ENCODE assay signal across 15 cellular contexts in genomic region chr2:147094077-147094476, GRCh38.
DNase-seq lines count a peak whose midpoint lies in the region; ATAC-seq and TF ChIP-seq lines count a peak whose summit lies in the region.
"Had no signal": no experiment of that assay in that cellular context is flagged by ENCODE, and none has a peak within 500 bp of the region (broad histone marks: within the 10 kb centered on the region; RNA-seq: fewer than 3 reads in every experiment).

No MANE protein-coding gene starts in this region.

- peak overlapping the region; percentile 51 for H2AFZ ChIP-seq in neuron (ENCODE audit: low read depth, low read length)

- TF ChIP-seq CTCF in WTC11 (IDR thresholded peaks at IDR 0.05) = no peak

- no peak overlapping the region for H3K4me3 Mint-ChIP-seq in WTC11
- H3K4me3 Mint-ChIP-seq: H9 had no signal

- no peak overlapping the region for H3K9ac ChIP-seq in HUES48 (ENCODE audit: low read depth, low read length)
- H3K9ac ChIP-seq in iPS-18a (ENCODE audit: low read length) = no peak overlapping the region
- H3K9ac ChIP-seq: BLaER1 had no signal

- H3K9me3 Mint-ChIP-seq in WTC11 = no peaks in the 10 kb centered on the region
- H3K9me3 Mint-ChIP-seq: H9 had no signal

- H3K4me1 ChIP-seq in HUES48 (ENCODE audit: control insufficient read depth, insufficient read depth, low read length) (peaks cover 9% of the 10 kb centered on the region), iPS-18a (ENCODE audit: control insufficient read depth, low read depth, low read length) (peaks cover 18% of the 10 kb centered on the region), neuron (ENCODE audit: insufficient read depth, low read length) (peaks cover 10% of the 10 kb centered on the region)
- H3K4me1 ChIP-seq: A549, BLaER1 had no signal

- DNase-seq in WTC11 (ENCODE audit: low spot score) = no peak
- no peak for DNase-seq in HK-2 (ENCODE audit: unreplicated experiment)
- DNase-seq in activated effector memory CD4-positive, alpha-beta T cell treated with Interleukin-2 at 50 U/mL for 16 hours = no peak
- DNase-seq in hypothalamus (lab: John Stamatoyannopoulos, UW) = no peak
- DNase-seq: AML-193, Calu3, DMS 273 treated with DMSO at 0.1 percent for 48 hours, GOT3, H9 had no signal

- H3K36me3 ChIP-seq in HUES48 (ENCODE audit: control insufficient read depth, insufficient read depth, low read length) (no peaks in the 10 kb centered on the region), iPS-18a (ENCODE audit: control insufficient read depth, low read depth, low read length) (no peaks in the 10 kb centered on the region), neuron (ENCODE audit: insufficient read depth, low read length) (no peaks in the 10 kb centered on the region)
- H3K36me3 ChIP-seq: BLaER1 had no signal

- POLR2A ChIA-PET in WTC11 (lab: Charles Lee) = no interaction called here

- ATAC-seq in WTC11 = peak; percentile 79
- no peak for ATAC-seq in GM18858 (IDR thresholded peaks at IDR 0.05; ENCODE audit: unreplicated experiment)
- ATAC-seq: A549 had no signal

- H3K27me3 ChIP-seq in HUES48 (ENCODE audit: control insufficient read depth, insufficient read depth, low read length) = peaks cover 9% of the 10 kb centered on the region; the same call in 1 of the 2 replicates
- H3K27me3 ChIP-seq in iPS-18a (ENCODE audit: control insufficient read depth, insufficient read depth, low read length) = peaks cover 6% of the 10 kb centered on the region
- H3K27me3 ChIP-seq in neuron (ENCODE audit: insufficient read depth, low read length) = no peaks in the 10 kb centered on the region
- H3K27me3 ChIP-seq: BLaER1 had no signal

- no peaks in the 10 kb centered on the region for H3K9me3 ChIP-seq in HUES48 (ENCODE audit: control insufficient read depth, insufficient read depth, low read length)
- no peaks in the 10 kb centered on the region for H3K9me3 ChIP-seq in iPS-18a (ENCODE audit: control insufficient read depth, low read depth, low read length)
- H3K9me3 ChIP-seq in neuron (ENCODE audit: low read length) = no peaks in the 10 kb centered on the region
- H3K9me3 ChIP-seq: A549, BLaER1 had no signal

- no peak overlapping the region for H3K4me3 ChIP-seq in HUES48 (ENCODE audit: low read depth, low read length)
- peak overlapping the region; percentile 1 for H3K4me3 ChIP-seq in iPS-18a (ENCODE audit: low read length)
- no peak overlapping the region for H3K4me3 ChIP-seq in neuron (ENCODE audit: low read length)
- H3K4me3 ChIP-seq: A549, BLaER1 had no signal

- H3K27ac ChIP-seq in HUES48 (ENCODE audit: low read depth, low read length) = peak overlapping the region; percentile 44
- H3K27ac ChIP-seq in iPS-18a (ENCODE audit: low read length) = no peak overlapping the region
- H3K27ac ChIP-seq: A549, BLaER1 had no signal

- peaks cover 21% of the 10 kb centered on the region for H3K4me1 Mint-ChIP-seq in WTC11

- no peaks in the 10 kb centered on the region for H3K36me3 Mint-ChIP-seq in WTC11

- H3K27ac Mint-ChIP-seq in WTC11 = no peak overlapping the region
- H3K27ac Mint-ChIP-seq: H9 had no signal

- CTCF ChIA-PET in WTC11 (lab: Charles Lee) = interaction anchor here (0.6 to 1.4 kb wide), 3 partner anchors 11 to 817 kb away, joined by 3 to 9 read pairs (median 4); no protein-coding TSS in a partner anchor

- peaks cover 55% of the 10 kb centered on the region for H3K27me3 Mint-ChIP-seq in WTC11 (ENCODE audit: low read depth)

TF ChIP-seq in WTC11, 78 proteins besides CTCF, POLR2A, EP300 and RAD21:
- TF ChIP-seq KAT7 (CRISPR knock-in tag; IDR thresholded peaks at IDR 0.05; ENCODE audit: borderline replicate concordance) (no peak), ELF4 (CRISPR knock-in tag; IDR thresholded peaks at IDR 0.05; ENCODE audit: low read depth) (no peak), ZMAT4 (CRISPR knock-in tag; IDR thresholded peaks at IDR 0.05) (no peak), ZNF512 (CRISPR knock-in tag; IDR thresholded peaks at IDR 0.05; ENCODE audit: borderline replicate concordance) (no peak), HMGXB4 (CRISPR knock-in tag; IDR thresholded peaks at IDR 0.05) (no peak), MLX (CRISPR knock-in tag; IDR thresholded peaks at IDR 0.05) (no peak)
